ENCODE assay signal across 29 cellular contexts in the genomic region with DNA sequence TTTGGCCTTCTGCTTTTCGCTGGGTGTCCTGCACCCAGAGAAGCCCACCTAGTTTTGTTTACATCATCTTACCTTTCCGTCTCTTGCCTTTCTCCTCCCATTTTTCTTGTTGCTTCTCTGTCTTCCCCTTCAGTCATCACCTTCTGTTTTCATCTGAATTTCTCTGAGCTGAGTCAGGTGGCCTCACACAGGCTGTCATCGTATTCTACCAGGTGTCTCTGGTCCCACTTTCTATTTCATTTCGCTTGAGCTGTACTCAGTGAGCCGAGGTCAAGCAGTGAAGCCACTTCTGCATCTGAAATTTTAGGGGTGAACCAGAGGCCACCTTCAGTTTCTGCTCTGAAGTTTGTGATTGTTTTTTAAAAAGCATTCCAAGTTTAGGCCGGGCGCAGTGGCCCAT.
DNase-seq lines count a peak whose midpoint lies in the region; ATAC-seq and TF ChIP-seq lines count a peak whose summit lies in the region.
"Had no signal": no experiment of that assay in that cellular context is flagged by ENCODE, and none has a peak within 500 bp of the region (broad histone marks: within the 10 kb centered on the region; RNA-seq: fewer than 3 reads in every experiment).

No MANE protein-coding gene starts in this region.

- no peak overlapping the region for H3K4me3 Mint-ChIP-seq in stimulated activated memory B cell treated with anti-CD40 and anti-IgM and Interleukin-4, amounts not matched to agents 10 μg/mL and 1 μg/mL and 100 μg/mL, for 72 hours
- H3K4me3 Mint-ChIP-seq: H9, neural progenitor cell had no signal

- no peaks in the 10 kb centered on the region for H3K27me3 Mint-ChIP-seq in stimulated activated memory B cell treated with anti-CD40 and anti-IgM and Interleukin-4, amounts not matched to agents 10 μg/mL and 1 μg/mL and 100 μg/mL, for 72 hours

- peaks cover 26% of the 10 kb centered on the region for H3K4me1 ChIP-seq in OCI-LY1 (ENCODE audit: insufficient read depth, low read length, severe bottlenecking)
- H3K4me1 ChIP-seq: Caco-2, neural progenitor cell, parathyroid adenoma, suprapubic skin had no signal

- no peak for TF ChIP-seq CTCF in OCI-LY1 (IDR thresholded peaks at IDR 0.05; ENCODE audit: low read length)

- H3K36me3 ChIP-seq in OCI-LY1 (ENCODE audit: insufficient read depth, low read length), result peaks cover 63% of the 10 kb centered on the region; the same call in 1 of the 2 replicates
- H3K36me3 ChIP-seq: neural progenitor cell had no signal

- DNase-seq in activated gamma-delta T cell (lab: John Stamatoyannopoulos, UW), result no peak
- DNase-seq in NCI-H2029 (lab: John Stamatoyannopoulos, UW), result no peak
- DNase-seq in cortex of kidney (lab: John Stamatoyannopoulos, UW), result no peak
- DNase-seq in KG1 (lab: John Stamatoyannopoulos, UW), result no peak
- DNase-seq: activated CD4-positive, alpha-beta T cell treated with anti-CD3 and anti-CD28 coated beads, Interleukin-2, amount 50 U/mL, for 48 hours; activated CD4-positive, CD25-positive, alpha-beta regulatory T cell treated with anti-CD3 and anti-CD28 coated beads, Interleukin-2, amount 50 U/mL, for 72 hours; activated naive CD4-positive, alpha-beta T cell; activated T-cell treated with anti-CD3 and anti-CD28 coated beads, Interleukin-2, amount 50 U/mL, for 48 hours; C1 segment of cervical spinal cord; Caco-2; caudate nucleus; H9; mesendoderm; NCI-H1930; NCI-H524 treated with DMSO at 0.1 percent for 48 hours; stimulated activated naive CD4-positive, alpha-beta T cell treated with Interleukin-2 at 50 U/mL for 16 hours; T-helper 1 cell had no signal

- no peaks in the 10 kb centered on the region for H3K27me3 ChIP-seq in OCI-LY1 (ENCODE audit: insufficient read depth, low read length)
- H3K27me3 ChIP-seq: neural progenitor cell, suprapubic skin had no signal

- peak overlapping the region; percentile 13; the same call in 1 of the 2 replicates for H3K9ac ChIP-seq in OCI-LY1 (ENCODE audit: low read length)
- H3K9ac ChIP-seq: neural progenitor cell, parathyroid adenoma had no signal

- H3K27ac Mint-ChIP-seq in stimulated activated memory B cell treated with anti-CD40 and anti-IgM and Interleukin-4, amounts not matched to agents 10 μg/mL and 1 μg/mL and 100 μg/mL, for 72 hours, result peak overlapping the region; percentile 28
- H3K27ac Mint-ChIP-seq: neural progenitor cell had no signal

- peak overlapping the region; percentile 9 for H3K4me3 ChIP-seq in OCI-LY1 (ENCODE audit: low read depth, low read length, poor library complexity, severe bottlenecking)
- H3K4me3 ChIP-seq: coronary artery, K562, neural progenitor cell, SK-N-MC, skin epidermis, suprapubic skin had no signal

- H3K9me2 ChIP-seq in OCI-LY1 (ENCODE audit: low read depth, low read length), result no peaks in the 10 kb centered on the region

- H3K36me3 Mint-ChIP-seq in stimulated activated memory B cell treated with anti-CD40 and anti-IgM and Interleukin-4, amounts not matched to agents 10 μg/mL and 1 μg/mL and 100 μg/mL, for 72 hours, result peaks cover 44% of the 10 kb centered on the region

- H3K4me1 Mint-ChIP-seq in stimulated activated memory B cell treated with anti-CD40 and anti-IgM and Interleukin-4, amounts not matched to agents 10 μg/mL and 1 μg/mL and 100 μg/mL, for 72 hours, result peaks cover 28% of the 10 kb centered on the region
- H3K4me1 Mint-ChIP-seq: H9, neural progenitor cell had no signal

- H2AFZ ChIP-seq in OCI-LY1 (ENCODE audit: low read length), result no peak overlapping the region
- H2AFZ ChIP-seq: neural progenitor cell, parathyroid adenoma had no signal

- peaks cover 35% of the 10 kb centered on the region for H3K79me2 ChIP-seq in OCI-LY1 (ENCODE audit: insufficient read depth, low read length)

- peak overlapping the region; percentile 47 for H3K4me2 ChIP-seq in OCI-LY1 (ENCODE audit: low read length)
- H3K4me2 ChIP-seq: neural progenitor cell had no signal

- H3K9me3 Mint-ChIP-seq in stimulated activated memory B cell treated with anti-CD40 and anti-IgM and Interleukin-4, amounts not matched to agents 10 μg/mL and 1 μg/mL and 100 μg/mL, for 72 hours, result no peaks in the 10 kb centered on the region
- H3K9me3 Mint-ChIP-seq: neural progenitor cell had no signal

- no peaks in the 10 kb centered on the region for H3K9me3 ChIP-seq in OCI-LY1 (ENCODE audit: low read length)
- H3K9me3 ChIP-seq: Caco-2, suprapubic skin had no signal

- ATAC-seq in GM18867 (IDR thresholded peaks at IDR 0.05; ENCODE audit: unreplicated experiment) (peak; percentile 40), GM21786 (IDR thresholded peaks at IDR 0.05; ENCODE audit: unreplicated experiment) (peak; percentile 60)
- peak; percentile 85 for ATAC-seq in stimulated activated memory B cell treated with anti-CD40 and anti-IgM and Interleukin-4, amounts not matched to agents 10 μg/mL and 1 μg/mL and 100 μg/mL, for 72 hours
- ATAC-seq: K562, left lobe of liver had no signal

- peak overlapping the region; percentile 82 for H3K27ac ChIP-seq in OCI-LY1 (ENCODE audit: low read depth, low read length, poor library complexity, severe bottlenecking)
- H3K27ac ChIP-seq: coronary artery, neural progenitor cell, parathyroid adenoma, SK-N-MC, skin epidermis, suprapubic skin had no signal

- no peaks in the 10 kb centered on the region for H3F3A ChIP-seq in OCI-LY1 (ENCODE audit: insufficient read depth, low read length)

- no peaks in the 10 kb centered on the region for H4K20me1 ChIP-seq in OCI-LY1 (ENCODE audit: insufficient read depth, low read length)
